In the genomic region with DNA sequence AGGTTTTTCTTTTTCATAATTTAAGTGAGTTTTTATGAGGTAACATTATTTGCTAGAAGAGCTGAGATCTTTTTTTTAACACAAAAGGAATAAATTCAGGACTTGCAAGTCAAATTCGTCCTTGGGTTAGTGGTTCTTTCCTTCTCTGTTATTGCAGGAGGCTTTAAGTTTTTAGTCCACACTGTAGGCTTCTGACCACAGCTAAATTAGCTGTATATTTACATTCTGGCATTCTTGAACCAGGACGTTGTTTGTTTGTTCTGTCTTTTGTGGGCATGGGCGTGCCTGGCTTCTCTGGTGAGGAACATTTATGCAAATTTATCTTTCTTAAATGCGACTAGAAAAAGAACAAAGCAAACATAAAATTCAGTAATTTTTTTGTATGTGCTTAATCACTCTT, we compare ENCODE assay signal across 7 cellular contexts.
DNase-seq lines count a peak whose midpoint lies in the region; ATAC-seq and TF ChIP-seq lines count a peak whose summit lies in the region.
"Not testable (repeated sequence)": the region's sequence is repeated elsewhere in the genome, so short reads cannot be mapped to it uniquely, and the experiment has no call there.

No MANE protein-coding gene starts in this region.

- H3K36me3 ChIP-seq in GM23338 (ENCODE audit: insufficient read depth): peaks cover 18% of the 10 kb centered on the region
- peaks cover 14% of the 10 kb centered on the region for H3K36me3 ChIP-seq in PC-3 (ENCODE audit: low read depth, low read length)
- H3K36me3 ChIP-seq in mucosa of descending colon (ENCODE audit: low read depth): not testable (repeated sequence)

- H3K79me2 ChIP-seq in GM23338 (replicated peaks; ENCODE audit: insufficient read depth): peaks cover 14% of the 10 kb centered on the region; the same call in 1 of the 2 replicates
- peaks cover 16% of the 10 kb centered on the region; the same call in 1 of the 2 replicates for H3K79me2 ChIP-seq in PC-3 (ENCODE audit: low read length)

- H3K9ac ChIP-seq in PC-3 (ENCODE audit: low read length): not testable (repeated sequence)

- intact Hi-C loops in PC-3 (cut with micrococcal nuclease); mucosa of descending colon (cut with DNase I, micrococcal nuclease): not testable (repeated sequence)

- not testable (repeated sequence) for H3K9me2 ChIP-seq in GM23338 (ENCODE audit: insufficient read depth); PC-3 (replicated peaks; ENCODE audit: low read length)

- not testable (repeated sequence) for H3F3A ChIP-seq in GM23338 (replicated peaks; ENCODE audit: low read depth); PC-3 (ENCODE audit: low read length, unreplicated experiment)

- CTCF ChIA-PET in PC-3 (lab: Charles Lee): not testable (repeated sequence)

- H3K4me3 Mint-ChIP-seq in GM23338: not testable (repeated sequence)

- H3K4me1 ChIP-seq in GM23338 (ENCODE audit: insufficient read depth): not testable (repeated sequence)
- peaks cover 32% of the 10 kb centered on the region for H3K4me1 ChIP-seq in PC-3 (ENCODE audit: insufficient read depth, low read length)
- peaks cover 15% of the 10 kb centered on the region for H3K4me1 ChIP-seq in mucosa of descending colon (ENCODE audit: low read depth)

- H3K27me3 Mint-ChIP-seq in GM23338 (ENCODE audit: insufficient read depth, low read depth, poor library complexity): not testable (repeated sequence)

- not testable (repeated sequence) for DNase-seq in GM23338 (ENCODE audit: low spot score); mucosa of descending colon
- peak; percentile 57 for DNase-seq in M059J (ENCODE audit: low read depth)
- DNase-seq in PC-3: peak; percentile 49
- DNase-seq in astrocyte of the hippocampus (ENCODE audit: low read depth, low spot score): peak; percentile 46
- DNase-seq in dedifferentiated amniotic fluid mesenchymal stem cell (ENCODE audit: extremely low spot score): peak; percentile 48
- DNase-seq in iris pigment epithelial cell (ENCODE audit: low read depth): peak; percentile 60

- not testable (repeated sequence) for H3K27me3 ChIP-seq in GM23338 (ENCODE audit: insufficient read depth); PC-3 (ENCODE audit: low read length)

- not testable (repeated sequence) for H3K4me3 ChIP-seq in GM23338; PC-3 (ENCODE audit: low read length); mucosa of descending colon

- H3K27ac ChIP-seq in GM23338 (ENCODE audit: low read depth): peak overlapping the region; percentile 51
- not testable (repeated sequence) for H3K27ac ChIP-seq in PC-3 (ENCODE audit: low read length)

- not testable (repeated sequence) for H3K9me3 ChIP-seq in PC-3 (ENCODE audit: low read length); mucosa of descending colon

- H2AFZ ChIP-seq in GM23338; PC-3 (ENCODE audit: low read length): not testable (repeated sequence)

- ATAC-seq in GM23338: not testable (repeated sequence)
- ATAC-seq in PC-3 (peak; percentile 83), mucosa of descending colon (peak; percentile 61)

- not testable (repeated sequence) for H3K9me3 Mint-ChIP-seq in GM23338

- H4K20me1 ChIP-seq in GM23338 (replicated peaks; ENCODE audit: insufficient read depth); PC-3 (ENCODE audit: low read length): not testable (repeated sequence)

- POLR2A ChIA-PET in PC-3 (lab: Charles Lee; ENCODE audit: unreplicated experiment): not testable (repeated sequence)

- TF ChIP-seq CTCF in GM23338 (conservative IDR thresholded peaks at IDR 0.05; ENCODE audit: low read depth in 2 of 2); PC-3 (conservative IDR thresholded peaks at IDR 0.05; ENCODE audit: low read depth, low read length); mucosa of descending colon (IDR thresholded peaks at IDR 0.05): not testable (repeated sequence)

- peaks cover 37% of the 10 kb centered on the region; the same call in 2 of the 3 replicates for H3K36me3 Mint-ChIP-seq in GM23338 (ENCODE audit: low read depth)

- not testable (repeated sequence) for H3K27ac Mint-ChIP-seq in GM23338

- H3K4me1 Mint-ChIP-seq in GM23338: not testable (repeated sequence)

- H3K4me2 ChIP-seq in GM23338: not testable (repeated sequence)
- 0 out of 2 replicates have a peak overlapping the region, but pooled peaks have one; percentile 31 for H3K4me2 ChIP-seq in PC-3 (ENCODE audit: low read length)

- not testable (repeated sequence) for BruUV-seq in PC-3 (replicated peaks; lab: Mats Ljungman, UMichigan)
